30 cellular contexts compared by ENCODE assay signal in the genomic region with DNA sequence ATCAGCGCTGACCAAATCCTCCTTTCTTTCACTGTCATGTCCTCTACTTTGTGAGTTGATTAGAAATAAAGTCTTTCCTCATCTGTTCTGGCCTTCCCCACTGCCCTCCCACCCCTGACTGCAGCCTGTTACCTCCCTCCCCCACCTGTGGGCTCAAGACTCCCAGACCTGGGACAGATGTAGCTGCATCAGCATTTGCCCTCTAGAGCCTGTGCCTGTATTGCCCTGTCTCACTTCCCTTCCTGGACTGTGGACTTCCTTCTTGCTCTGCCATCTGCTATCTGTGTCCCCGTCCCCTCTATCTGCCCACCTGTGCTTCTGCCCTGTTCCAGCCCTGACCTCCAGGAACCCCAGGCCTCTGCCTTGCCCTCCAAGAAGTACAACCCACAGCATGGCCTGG.
"Had no signal": no experiment of that assay in that cellular context is flagged by ENCODE, and none has a peak within 500 bp of the region (broad histone marks: within the 10 kb centered on the region; RNA-seq: fewer than 3 reads in every experiment).

No MANE protein-coding gene starts in this region.

- H3K4me3 Mint-ChIP-seq: activated CD8-positive, alpha-beta memory T cell treated with anti-CD3 and anti-CD28 coated beads, Interleukin-2, amount 10 ng/mL, durations not matched to agents 7 days and 5 days; activated naive CD4-positive, alpha-beta T cell treated with anti-CD3 and anti-CD28 coated beads, Interleukin-2, amount 50 U/mL, for 24 hours; activated T-cell treated with anti-CD3 and anti-CD28 coated beads, Interleukin-2, amount 50 U/mL, for 24 hours; activated T-helper 1 cell treated with anti-CD3 and anti-CD28 coated beads, Interleukin-12 subunit alpha, Interleukin-12 subunit beta, Interleukin-2, Interleukin-4 antibody, amounts not matched to agents 30 ng/mL and 10 ng/mL and 1 ng/mL, durations not matched to agents 14 hours and 24 hours and 36 hours; central memory CD8-positive, alpha-beta T cell had no signal

- H3K4me1 Mint-ChIP-seq: activated CD8-positive, alpha-beta memory T cell treated with anti-CD3 and anti-CD28 coated beads, Interleukin-2, amount 10 ng/mL, durations not matched to agents 7 days and 5 days; activated naive CD4-positive, alpha-beta T cell treated with anti-CD3 and anti-CD28 coated beads, Interleukin-2, amount 50 U/mL, for 24 hours; central memory CD8-positive, alpha-beta T cell had no signal

- H3K36me3 Mint-ChIP-seq: activated CD8-positive, alpha-beta memory T cell treated with anti-CD3 and anti-CD28 coated beads, Interleukin-2, amount 10 ng/mL, durations not matched to agents 7 days and 5 days; activated naive CD4-positive, alpha-beta T cell treated with anti-CD3 and anti-CD28 coated beads, Interleukin-2, amount 50 U/mL, for 24 hours had no signal

- H3K9me2 ChIP-seq: SK-N-SH had no signal

- H3K27me3 ChIP-seq: breast epithelium, SJCRH30 had no signal

- H3K27ac ChIP-seq: breast epithelium, RWPE1, SJCRH30 had no signal

- H3K9me3 Mint-ChIP-seq: activated naive CD4-positive, alpha-beta T cell treated with anti-CD3 and anti-CD28 coated beads, Interleukin-2, amount 50 U/mL, for 24 hours; activated T-cell treated with anti-CD3 and anti-CD28 coated beads, Interleukin-2, amount 50 U/mL, for 24 hours; activated T-helper 1 cell treated with anti-CD3 and anti-CD28 coated beads, Interleukin-12 subunit alpha, Interleukin-12 subunit beta, Interleukin-2, Interleukin-4 antibody, amounts not matched to agents 30 ng/mL and 10 ng/mL and 1 ng/mL, durations not matched to agents 14 hours and 24 hours and 36 hours; central memory CD8-positive, alpha-beta T cell had no signal

- H3K27ac Mint-ChIP-seq: activated CD8-positive, alpha-beta memory T cell treated with anti-CD3 and anti-CD28 coated beads, Interleukin-2, amount 10 ng/mL, durations not matched to agents 7 days and 5 days; activated naive CD4-positive, alpha-beta T cell treated with anti-CD3 and anti-CD28 coated beads, Interleukin-2, amount 50 U/mL, for 24 hours; activated T-cell treated with anti-CD3 and anti-CD28 coated beads, Interleukin-2, amount 50 U/mL, for 24 hours; activated T-helper 1 cell treated with anti-CD3 and anti-CD28 coated beads, Interleukin-12 subunit alpha, Interleukin-12 subunit beta, Interleukin-2, Interleukin-4 antibody, amounts not matched to agents 30 ng/mL and 10 ng/mL and 1 ng/mL, durations not matched to agents 14 hours and 24 hours and 36 hours had no signal

- H3K4me1 ChIP-seq: breast epithelium, SJCRH30 had no signal

- H3K27me3 Mint-ChIP-seq: activated naive CD4-positive, alpha-beta T cell treated with anti-CD3 and anti-CD28 coated beads, Interleukin-2, amount 50 U/mL, for 24 hours had no signal

- ATAC-seq: activated CD8-positive, alpha-beta memory T cell treated with anti-CD3 and anti-CD28 coated beads, Interleukin-2, amount 10 ng/mL, durations not matched to agents 7 days and 5 days; K562; Panc1 had no signal

- H3K4me2 ChIP-seq: SK-N-SH had no signal

- H3K9ac ChIP-seq: SK-N-SH had no signal

- H3K4me3 ChIP-seq: breast epithelium, K562, SJCRH30 had no signal

- DNase-seq: activated CD4-positive, alpha-beta T cell treated with anti-CD3 and anti-CD28 coated beads for 48 hours; activated CD4-positive, alpha-beta T cell treated with anti-CD3 and anti-CD28 coated beads, Interleukin-2, amount 50 U/mL, for 48 hours; activated CD4-positive, CD25-positive, alpha-beta regulatory T cell treated with anti-CD3 and anti-CD28 coated beads, Interleukin-2, amount 50 U/mL, for 72 hours; activated CD8-positive, alpha-beta memory T cell treated with anti-CD3 and anti-CD28 coated beads, Interleukin-2, amount 10 ng/mL, durations not matched to agents 7 days and 5 days; activated effector memory CD4-positive, alpha-beta T cell treated with Interleukin-2 at 50 U/mL for 16 hours; activated naive CD4-positive, alpha-beta T cell; activated T-cell treated with anti-CD3 and anti-CD28 coated beads, Interleukin-2, amount 50 U/mL, for 24 hours; aorta; Karpas-422; NCI-H1092; NCI-H1417; NCI-H1694; NCI-H2029; NCI-H2107; NCI-H2171 treated with DMSO at 0.1 percent for 48 hours; NCI-H226; NCI-H526; NCI-H774; OCI-M1; Right ventricle myocardium superior; SJCRH30; SK-N-SH; T-helper 1 cell had no signal

- H3K36me3 ChIP-seq: breast epithelium, SJCRH30 had no signal

- H3K9me3 ChIP-seq: breast epithelium, SJCRH30, SK-N-SH had no signal
